9 cellular contexts compared by ENCODE assay signal in genomic region chr4:118026806-118027205, GRCh38. TPM values are rescaled to one million over a fixed set of nuclear protein-coding genes. Genes with fewer than 3 reads are reported as not detected.
"Had no signal": no experiment of that assay in that cellular context is flagged by ENCODE, and none has a peak within 500 bp of the region (broad histone marks: within the 10 kb centered on the region; RNA-seq: fewer than 3 reads in every experiment).

No MANE protein-coding gene starts in this region.

- DNase-seq: GM23248, GOT3, H7, HFFc6, KG1 had no signal

- H3K4me1 ChIP-seq: HAP-1 had no signal

- ATAC-seq: HCT116 had no signal

- H2AFZ ChIP-seq: GM23248 had no signal

- H3K9me3 ChIP-seq: HAP-1 had no signal

- H3K4me3 ChIP-seq: GM23248, HAP-1 had no signal

- H3K27ac ChIP-seq: GM23248, HL-60 had no signal

- H3K36me3 ChIP-seq: HAP-1 had no signal

- H3K9ac ChIP-seq: GM23248 had no signal

RNA-seq across cellular contexts. Expression of gene NDST3, which starts 7.5 kb away (rescaled TPM):
- total RNA-seq: GM23248, HFFc6 had no signal
- polyA plus RNA-seq: GM23248, IgD-negative memory B cell had no signal
